ENCODE assay signal across 20 cellular contexts in the genomic region with DNA sequence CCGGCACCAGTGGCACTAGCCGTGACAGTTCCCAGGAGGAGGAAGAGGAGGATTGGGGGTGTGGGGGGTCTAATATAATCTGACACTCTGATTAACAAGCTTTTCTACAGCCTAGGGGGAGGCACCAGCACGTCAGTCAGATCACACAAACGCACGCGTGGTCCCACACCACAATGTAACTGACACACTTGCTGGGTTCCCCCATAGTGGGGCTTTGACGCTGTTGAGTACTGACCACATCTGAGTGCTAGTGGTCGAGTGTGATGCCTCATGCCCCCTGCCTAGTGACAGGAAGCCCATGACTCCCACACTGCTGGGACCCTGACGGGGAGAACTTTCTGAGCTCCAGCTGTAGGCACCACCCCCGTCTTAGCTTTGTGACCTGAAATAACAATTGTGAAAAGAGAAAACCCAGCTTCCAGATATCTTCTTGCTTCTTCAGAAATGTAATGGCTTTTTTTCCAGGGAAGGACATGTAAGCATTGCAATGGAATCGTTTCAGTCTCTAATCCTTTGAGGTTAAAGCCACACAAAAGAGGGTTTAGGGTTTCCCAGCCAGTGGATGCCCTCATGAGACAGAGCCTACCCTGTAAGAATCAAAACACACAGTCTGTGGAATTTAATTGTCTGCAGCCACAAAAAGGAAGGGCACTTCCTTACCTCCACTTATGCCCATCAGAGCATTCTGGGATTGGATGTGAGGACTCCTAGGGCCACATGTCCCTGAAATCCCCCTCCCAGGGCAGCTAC.
DNase-seq lines count a peak whose midpoint lies in the region; ATAC-seq and TF ChIP-seq lines count a peak whose summit lies in the region.
"Had no signal": no experiment of that assay in that cellular context is flagged by ENCODE, and none has a peak within 500 bp of the region (broad histone marks: within the 10 kb centered on the region; RNA-seq: fewer than 3 reads in every experiment).

No MANE protein-coding gene starts in this region.

- peaks cover 3% of the 10 kb centered on the region for H3K27me3 Mint-ChIP-seq in activated CD8-positive, alpha-beta T cell treated with anti-CD3 and anti-CD28 coated beads for 36 hours
- no peaks in the 10 kb centered on the region for H3K27me3 Mint-ChIP-seq in activated CD8-positive, alpha-beta T cell treated with anti-CD3 and anti-CD28 coated beads, Interleukin-2, amount 10 ng/mL, durations not matched to agents 7 days and 5 days (ENCODE audit: low read depth)
- peaks cover 5% of the 10 kb centered on the region for H3K27me3 Mint-ChIP-seq in activated naive CD8-positive, alpha-beta T cell treated with anti-CD3 and anti-CD28 coated beads, Interleukin-2, amount 50 U/mL, for 24 hours
- H3K27me3 Mint-ChIP-seq: CD4-positive, CD25-positive, alpha-beta regulatory T cell had no signal

- TF ChIP-seq EP300 in upper lobe of left lung (IDR thresholded peaks at IDR 0.05) = no peak

- no peak for TF ChIP-seq POLR2A in upper lobe of left lung (IDR thresholded peaks at IDR 0.05)

- H3K4me3 ChIP-seq in BLaER1 treated with 17β-estradiol and CSF1 and Interleukin-3, amounts not matched to agents 10 nM and 100 nM = no peak overlapping the region
- H3K4me3 ChIP-seq in upper lobe of left lung = no peak overlapping the region

- H4K20me1 ChIP-seq in BLaER1 treated with 17β-estradiol and CSF1 and Interleukin-3, amounts not matched to agents 10 nM and 100 nM = peaks cover 0 to 9% (median 0%) of the 10 kb centered on the region in 11 experiments; a peak in 3 of 22 replicates

- H3K9me3 ChIP-seq in BLaER1 treated with 17β-estradiol and CSF1 and Interleukin-3, amounts not matched to agents 10 nM and 100 nM (replicated peaks in 1 of 11) = peaks cover 0 to 2% (median 0%) of the 10 kb centered on the region in 11 experiments; a peak in 1 of 22 replicates
- H3K9me3 ChIP-seq in KOPT-K1 (ENCODE audit: insufficient read depth, low read length, poor library complexity, severe bottlenecking) (no peaks in the 10 kb centered on the region), upper lobe of left lung (peaks cover 0 to under 1% (median 0%) of the 10 kb centered on the region in 4 donors)
- H3K9me3 ChIP-seq: Caco-2 had no signal

- peaks cover 0 to 11% (median 3%) of the 10 kb centered on the region in 10 experiments; a peak in 9 of 20 replicates for H3K4me1 ChIP-seq in BLaER1 treated with 17β-estradiol and CSF1 and Interleukin-3, amounts not matched to agents 10 nM and 100 nM
- H3K4me1 ChIP-seq in upper lobe of left lung = no peaks in the 10 kb centered on the region
- H3K4me1 ChIP-seq: Caco-2 had no signal

- H3K27me3 ChIP-seq in BLaER1 treated with 17β-estradiol and CSF1 and Interleukin-3, amounts not matched to agents 10 nM and 100 nM = peaks cover 0 to 6% (median 0%) of the 10 kb centered on the region in 11 experiments; a peak in 3 of 22 replicates
- no peaks in the 10 kb centered on the region for H3K27me3 ChIP-seq in upper lobe of left lung

- ATAC-seq in activated CD8-positive, alpha-beta T cell treated with anti-CD3 and anti-CD28 coated beads for 36 hours = no peak
- ATAC-seq in activated CD8-positive, alpha-beta T cell treated with anti-CD3 and anti-CD28 coated beads, Interleukin-2, amount 10 ng/mL, durations not matched to agents 7 days and 5 days = no peak
- ATAC-seq in activated naive CD8-positive, alpha-beta T cell treated with anti-CD3 and anti-CD28 coated beads, Interleukin-2, amount 50 U/mL, for 24 hours = no peak
- ATAC-seq in upper lobe of left lung (ENCODE audit: low FRiP score in 2 of 2) = no peak
- ATAC-seq: HCT116, HepG2 had no signal

- no peak overlapping the region for H3K9ac ChIP-seq in BLaER1 treated with 17β-estradiol and CSF1 and Interleukin-3, amounts not matched to agents 10 nM and 100 nM

- H3K36me3 Mint-ChIP-seq in activated CD8-positive, alpha-beta T cell treated with anti-CD3 and anti-CD28 coated beads for 36 hours (ENCODE audit: low read depth) = no peaks in the 10 kb centered on the region
- H3K36me3 Mint-ChIP-seq in activated CD8-positive, alpha-beta T cell treated with anti-CD3 and anti-CD28 coated beads, Interleukin-2, amount 10 ng/mL, durations not matched to agents 7 days and 5 days (ENCODE audit: low read depth) = no peaks in the 10 kb centered on the region
- no peaks in the 10 kb centered on the region for H3K36me3 Mint-ChIP-seq in activated naive CD8-positive, alpha-beta T cell treated with anti-CD3 and anti-CD28 coated beads, Interleukin-2, amount 50 U/mL, for 24 hours (ENCODE audit: low read depth)
- H3K36me3 Mint-ChIP-seq: CD4-positive, CD25-positive, alpha-beta regulatory T cell; CD8-positive, alpha-beta memory T cell; IgD-negative memory B cell had no signal

- CTCF ChIA-PET in activated CD8-positive, alpha-beta T cell treated with anti-CD3 and anti-CD28 coated beads for 36 hours (lab: Charles Lee) = no interaction called here
- CTCF ChIA-PET in activated CD8-positive, alpha-beta T cell treated with anti-CD3 and anti-CD28 coated beads, Interleukin-2, amount 10 ng/mL, durations not matched to agents 7 days and 5 days (lab: Charles Lee) = no interaction called here

- no peaks in the 10 kb centered on the region for H3K4me1 Mint-ChIP-seq in activated CD8-positive, alpha-beta T cell treated with anti-CD3 and anti-CD28 coated beads for 36 hours (ENCODE audit: low read depth)
- no peaks in the 10 kb centered on the region for H3K4me1 Mint-ChIP-seq in activated CD8-positive, alpha-beta T cell treated with anti-CD3 and anti-CD28 coated beads, Interleukin-2, amount 10 ng/mL, durations not matched to agents 7 days and 5 days (ENCODE audit: low read depth)
- H3K4me1 Mint-ChIP-seq in activated naive CD8-positive, alpha-beta T cell treated with anti-CD3 and anti-CD28 coated beads, Interleukin-2, amount 50 U/mL, for 24 hours = no peaks in the 10 kb centered on the region
- H3K4me1 Mint-ChIP-seq: CD4-positive, CD25-positive, alpha-beta regulatory T cell; CD8-positive, alpha-beta memory T cell; IgD-negative memory B cell had no signal

- H3K27ac Mint-ChIP-seq in activated CD8-positive, alpha-beta T cell treated with anti-CD3 and anti-CD28 coated beads for 36 hours = no peak overlapping the region
- H3K27ac Mint-ChIP-seq in activated CD8-positive, alpha-beta T cell treated with anti-CD3 and anti-CD28 coated beads, Interleukin-2, amount 10 ng/mL, durations not matched to agents 7 days and 5 days = no peak overlapping the region
- H3K27ac Mint-ChIP-seq in activated naive CD8-positive, alpha-beta T cell treated with anti-CD3 and anti-CD28 coated beads, Interleukin-2, amount 50 U/mL, for 24 hours = no peak overlapping the region
- H3K27ac Mint-ChIP-seq: CD4-positive, CD25-positive, alpha-beta regulatory T cell; CD8-positive, alpha-beta memory T cell; HFFc6; IgD-negative memory B cell had no signal

- H3K36me3 ChIP-seq in BLaER1 treated with 17β-estradiol and CSF1 and Interleukin-3, amounts not matched to agents 10 nM and 100 nM = no peaks in the 10 kb centered on the region
- no peaks in the 10 kb centered on the region for H3K36me3 ChIP-seq in KOPT-K1 (ENCODE audit: insufficient read depth, low read length)
- H3K36me3 ChIP-seq in upper lobe of left lung = no peaks in the 10 kb centered on the region

- no peak overlapping the region for H3K27ac ChIP-seq in BLaER1 treated with 17β-estradiol and CSF1 and Interleukin-3, amounts not matched to agents 10 nM and 100 nM
- H3K27ac ChIP-seq in KOPT-K1 (ENCODE audit: low read depth, low read length, poor library complexity, severe bottlenecking) (peak overlapping the region; percentile 12), upper lobe of left lung (no peak overlapping the region)

- 73 to 78% methylated on average over 6 to 11 of the region's 11 CpGs for WGBS in upper lobe of left lung, 2 donors

- POLR2A ChIA-PET in activated CD8-positive, alpha-beta T cell treated with anti-CD3 and anti-CD28 coated beads for 36 hours (lab: Charles Lee) = no interaction called here
- POLR2A ChIA-PET in activated CD8-positive, alpha-beta T cell treated with anti-CD3 and anti-CD28 coated beads, Interleukin-2, amount 10 ng/mL, durations not matched to agents 7 days and 5 days (lab: Charles Lee) = no interaction called here

- TF ChIP-seq CTCF in activated CD8-positive, alpha-beta T cell treated with anti-CD3 and anti-CD28 coated beads for 36 hours (IDR thresholded peaks at IDR 0.05) = no peak
- TF ChIP-seq CTCF in upper lobe of left lung (IDR thresholded peaks at IDR 0.05) = no peak

- intact Hi-C loops in activated CD8-positive, alpha-beta T cell treated with anti-CD3 and anti-CD28 coated beads for 36 hours (cut with micrococcal nuclease) = no loop called here

- DNase-seq in activated CD8-positive, alpha-beta T cell treated with anti-CD3 and anti-CD28 coated beads for 36 hours = peak; percentile 4
- no peak for DNase-seq in activated CD8-positive, alpha-beta T cell treated with anti-CD3 and anti-CD28 coated beads, Interleukin-2, amount 10 ng/mL, durations not matched to agents 7 days and 5 days
- DNase-seq in mesenteric fat pad (ENCODE audit: low spot score) (peak; percentile 51), upper lobe of left lung (no peak)
- DNase-seq in activated naive CD8-positive, alpha-beta T cell treated with anti-CD3 and anti-CD28 coated beads, Interleukin-2, amount 50 U/mL, for 24 hours = no peak
- DNase-seq in stimulated activated CD4-positive, alpha-beta T cell treated with anti-CD3 and anti-CD28 coated beads, Interleukin-4, amount 100 ng/mL, for 4 hours = no peak
- DNase-seq: 8988T; C1 segment of cervical spinal cord; Caco-2; CD4-positive, CD25-positive, alpha-beta regulatory T cell; CD8-positive, alpha-beta memory T cell; GF-D8; GOT3; H7; HFFc6 had no signal

- no peak overlapping the region for H3K4me3 Mint-ChIP-seq in activated CD8-positive, alpha-beta T cell treated with anti-CD3 and anti-CD28 coated beads for 36 hours
- H3K4me3 Mint-ChIP-seq in activated CD8-positive, alpha-beta T cell treated with anti-CD3 and anti-CD28 coated beads, Interleukin-2, amount 10 ng/mL, durations not matched to agents 7 days and 5 days = no peak overlapping the region
- no peak overlapping the region for H3K4me3 Mint-ChIP-seq in activated naive CD8-positive, alpha-beta T cell treated with anti-CD3 and anti-CD28 coated beads, Interleukin-2, amount 50 U/mL, for 24 hours
- H3K4me3 Mint-ChIP-seq: CD4-positive, CD25-positive, alpha-beta regulatory T cell; CD8-positive, alpha-beta memory T cell; HFFc6; IgD-negative memory B cell had no signal

- H3K9me3 Mint-ChIP-seq in activated CD8-positive, alpha-beta T cell treated with anti-CD3 and anti-CD28 coated beads for 36 hours = no peaks in the 10 kb centered on the region
- no peaks in the 10 kb centered on the region for H3K9me3 Mint-ChIP-seq in activated CD8-positive, alpha-beta T cell treated with anti-CD3 and anti-CD28 coated beads, Interleukin-2, amount 10 ng/mL, durations not matched to agents 7 days and 5 days (ENCODE audit: insufficient read depth)
- H3K9me3 Mint-ChIP-seq in activated naive CD8-positive, alpha-beta T cell treated with anti-CD3 and anti-CD28 coated beads, Interleukin-2, amount 50 U/mL, for 24 hours = no peaks in the 10 kb centered on the region

- H3K4me2 ChIP-seq in BLaER1 treated with 17β-estradiol and CSF1 and Interleukin-3, amounts not matched to agents 10 nM and 100 nM = peak overlapping the region in 6 of 11 experiments; percentile 6 to 36 (median 16); a peak in 6 of 22 replicates

Comparison
In these comparisons a context has a peak if more than half of its experiments do, and no peak if none do; other contexts are left out.
1. DNase-seq: peak in activated CD8-positive, alpha-beta T cell treated with anti-CD3 and anti-CD28 coated beads for 36 hours (single experiment) and mesenteric fat pad (single experiment); none in activated CD8-positive, alpha-beta T cell treated with anti-CD3 and anti-CD28 coated beads, Interleukin-2, amount 10 ng/mL, durations not matched to agents 7 days and 5 days (single experiment), activated naive CD8-positive, alpha-beta T cell treated with anti-CD3 and anti-CD28 coated beads, Interleukin-2, amount 50 U/mL, for 24 hours (single experiment), stimulated activated CD4-positive, alpha-beta T cell treated with anti-CD3 and anti-CD28 coated beads, Interleukin-4, amount 100 ng/mL, for 4 hours (0 of 2) and upper lobe of left lung (0 of 2).